ENCODE assay signal across 10 cellular contexts in genomic region chr4:78613522-78614311, GRCh38.
A peak's percentile ranks its signal among the peaks of the same experiment; 100 is the strongest.
DNase-seq lines count a peak whose midpoint lies in the region; ATAC-seq and FAIRE-seq lines count a peak whose summit lies in the region.
"Had no signal": no experiment of that assay in that cellular context is flagged by ENCODE, and none has a peak within 500 bp of the region (broad histone marks: within the 10 kb centered on the region; RNA-seq: fewer than 3 reads in every experiment).

No MANE protein-coding gene starts in this region.

- DNase-seq in germinal center (ENCODE audit: low spot score) = peak; percentile 44
- no peak for DNase-seq in RCC 7860 (ENCODE audit: low spot score)
- no peak for DNase-seq in HuH-7 (ENCODE audit: low spot score)
- DNase-seq in DMS 273 (lab: John Stamatoyannopoulos, UW; ENCODE audit: unreplicated experiment) = no peak
- DNase-seq in AG08395 (ENCODE audit: low spot score) = no peak

- no peak for FAIRE-seq in RCC 7860 (lab: Jason Lieb, UNC)
- FAIRE-seq: colon, H54 had no signal

- ATAC-seq in GM18520 (IDR thresholded peaks at IDR 0.05; ENCODE audit: unreplicated experiment) (peak; percentile 79), GM21447 (IDR thresholded peaks at IDR 0.05; ENCODE audit: unreplicated experiment) (peak; percentile 76), HG03457 (IDR thresholded peaks at IDR 0.05; ENCODE audit: unreplicated experiment) (peak; percentile 69)
